In genomic region chr4:74768857-74769525, GRCh38 we compare ENCODE assay signal across 1 cellular context.
TF ChIP-seq lines count a peak whose summit lies in the region.

No MANE protein-coding gene starts in this region.

TF ChIP-seq in IMR-90, 13 proteins besides CTCF, POLR2A, EP300 and RAD21 (continued from another document):
- TF ChIP-seq, protein P1, sequence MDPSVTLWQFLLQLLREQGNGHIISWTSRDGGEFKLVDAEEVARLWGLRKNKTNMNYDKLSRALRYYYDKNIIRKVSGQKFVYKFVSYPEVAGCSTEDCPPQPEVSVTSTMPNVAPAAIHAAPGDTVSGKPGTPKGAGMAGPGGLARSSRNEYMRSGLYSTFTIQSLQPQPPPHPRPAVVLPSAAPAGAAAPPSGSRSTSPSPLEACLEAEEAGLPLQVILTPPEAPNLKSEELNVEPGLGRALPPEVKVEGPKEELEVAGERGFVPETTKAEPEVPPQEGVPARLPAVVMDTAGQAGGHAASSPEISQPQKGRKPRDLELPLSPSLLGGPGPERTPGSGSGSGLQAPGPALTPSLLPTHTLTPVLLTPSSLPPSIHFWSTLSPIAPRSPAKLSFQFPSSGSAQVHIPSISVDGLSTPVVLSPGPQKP (IDR thresholded peaks at IDR 0.05; ENCODE audit: borderline replicate concordance, low read depth, low read length), result no peak
- no peak for TF ChIP-seq NFE2L2 (IDR thresholded peaks at IDR 0.05; ENCODE audit: low read depth, low read length)
- no peak for TF ChIP-seq RCOR1 (IDR thresholded peaks at IDR 0.05; ENCODE audit: insufficient replicate concordance, low read length)
TF ChIP-seq in IMR-90: peak in this region for 0.
